Comparison of ENCODE assay signal across 11 cellular contexts in genomic region chr7:3232228-3232627, GRCh38.
"Had no signal": no experiment of that assay in that cellular context is flagged by ENCODE, and none has a peak within 500 bp of the region (broad histone marks: within the 10 kb centered on the region; RNA-seq: fewer than 3 reads in every experiment).

No MANE protein-coding gene starts in this region.

- H3K9me3 ChIP-seq: adrenal gland, SK-N-SH, transverse colon had no signal

- H3K4me1 Mint-ChIP-seq: WTC11 had no signal

- H3K4me1 ChIP-seq: adrenal gland, body of pancreas, transverse colon had no signal

- ATAC-seq: activated CD8-positive, alpha-beta T cell treated with anti-CD3 and anti-CD28 coated beads, Interleukin-2, amount 10 ng/mL, durations not matched to agents 7 days and 5 days; body of pancreas; WTC11 had no signal

- H3K27ac Mint-ChIP-seq: activated CD8-positive, alpha-beta T cell treated with anti-CD3 and anti-CD28 coated beads, Interleukin-2, amount 10 ng/mL, durations not matched to agents 7 days and 5 days; activated naive CD4-positive, alpha-beta T cell treated with anti-CD3 and anti-CD28 coated beads, Interleukin-2, amount 10 ng/mL, durations not matched to agents 7 days and 5 days; activated T-helper 2 cell treated with anti-CD3 and anti-CD28 coated beads, Interferon-gamma antibody, Interleukin-2, Interleukin-4, amounts not matched to agents 10 μg/mL and 5 μg/mL and 100 μg/mL, durations not matched to agents 14 hours and 24 hours and 36 hours; WTC11 had no signal

- H3K4me3 ChIP-seq: adrenal gland, body of pancreas, smooth muscle cell, transverse colon had no signal

- H3K36me3 ChIP-seq: adrenal gland, transverse colon had no signal

- H3K27me3 Mint-ChIP-seq: activated naive CD4-positive, alpha-beta T cell treated with anti-CD3 and anti-CD28 coated beads, Interleukin-2, amount 10 ng/mL, durations not matched to agents 7 days and 5 days had no signal

- H3K27ac ChIP-seq: adrenal gland, body of pancreas, transverse colon had no signal

- DNase-seq: activated CD4-positive, alpha-beta T cell treated with anti-CD3 and anti-CD28 coated beads for 48 hours; activated CD8-positive, alpha-beta T cell treated with anti-CD3 and anti-CD28 coated beads, Interleukin-2, amount 10 ng/mL, durations not matched to agents 7 days and 5 days; activated naive CD4-positive, alpha-beta T cell treated with anti-CD3 and anti-CD28 coated beads, Interleukin-2, amount 10 ng/mL, durations not matched to agents 7 days and 5 days; adrenal gland; body of pancreas; hippocampal formation; SK-N-SH; transverse colon had no signal

- H3K4me3 Mint-ChIP-seq: activated CD8-positive, alpha-beta T cell treated with anti-CD3 and anti-CD28 coated beads, Interleukin-2, amount 10 ng/mL, durations not matched to agents 7 days and 5 days; activated naive CD4-positive, alpha-beta T cell treated with anti-CD3 and anti-CD28 coated beads, Interleukin-2, amount 10 ng/mL, durations not matched to agents 7 days and 5 days; WTC11 had no signal

- H3K27me3 ChIP-seq: adrenal gland, body of pancreas had no signal
